In genomic region chr16:14530046-14530445, GRCh38 we compare ENCODE assay signal across 28 cellular contexts.
"Had no signal": no experiment of that assay in that cellular context is flagged by ENCODE, and none has a peak within 500 bp of the region (broad histone marks: within the 10 kb centered on the region; RNA-seq: fewer than 3 reads in every experiment).

No MANE protein-coding gene starts in this region.

- ATAC-seq: activated CD4-positive, alpha-beta T cell treated with anti-CD3 and anti-CD28 coated beads for 36 hours; activated CD8-positive, alpha-beta memory T cell treated with anti-CD3 and anti-CD28 coated beads, Interleukin-2, amount 10 ng/mL, durations not matched to agents 7 days and 5 days; activated CD8-positive, alpha-beta T cell treated with anti-CD3 and anti-CD28 coated beads, Interleukin-2, amount 10 ng/mL, durations not matched to agents 7 days and 5 days; activated naive CD8-positive, alpha-beta T cell treated with anti-CD3 and anti-CD28 coated beads, Interleukin-2, amount 50 U/mL, for 24 hours; body of pancreas had no signal

- H3K4me1 Mint-ChIP-seq: activated CD4-positive, alpha-beta T cell treated with anti-CD3 and anti-CD28 coated beads for 36 hours; activated CD8-positive, alpha-beta memory T cell treated with anti-CD3 and anti-CD28 coated beads, Interleukin-2, amount 10 ng/mL, durations not matched to agents 7 days and 5 days had no signal

- H3K27ac Mint-ChIP-seq: activated CD4-positive, alpha-beta memory T cell treated with anti-CD3 and anti-CD28 coated beads for 36 hours; activated CD4-positive, alpha-beta T cell treated with anti-CD3 and anti-CD28 coated beads for 36 hours; activated CD4-positive, alpha-beta T cell treated with anti-CD3 and anti-CD28 coated beads, Interleukin-2, amount 10 ng/mL, durations not matched to agents 24 days and 14 days; activated CD8-positive, alpha-beta memory T cell treated with anti-CD3 and anti-CD28 coated beads, Interleukin-2, amount 10 ng/mL, durations not matched to agents 7 days and 5 days; activated CD8-positive, alpha-beta T cell treated with anti-CD3 and anti-CD28 coated beads, Interleukin-2, amount 10 ng/mL, durations not matched to agents 7 days and 5 days; activated naive CD4-positive, alpha-beta T cell treated with anti-CD3 and anti-CD28 coated beads for 36 hours; activated naive CD4-positive, alpha-beta T cell treated with anti-CD3 and anti-CD28 coated beads, Interleukin-2, amount 50 U/mL, for 24 hours; activated naive CD8-positive, alpha-beta T cell treated with anti-CD3 and anti-CD28 coated beads for 36 hours; activated naive CD8-positive, alpha-beta T cell treated with anti-CD3 and anti-CD28 coated beads, Interleukin-2, amount 50 U/mL, for 24 hours; activated T-helper 1 cell treated with anti-CD3 and anti-CD28 coated beads, Interleukin-12 subunit alpha, Interleukin-12 subunit beta, Interleukin-2, Interleukin-4 antibody, amounts not matched to agents 30 ng/mL and 10 ng/mL and 1 ng/mL, durations not matched to agents 14 hours and 24 hours and 36 hours; activated T-helper 2 cell treated with anti-CD3 and anti-CD28 coated beads, Interferon-gamma antibody, Interleukin-2, Interleukin-4, amounts not matched to agents 10 μg/mL and 5 μg/mL and 100 μg/mL, durations not matched to agents 14 hours and 24 hours and 36 hours had no signal

- H3K27me3 ChIP-seq: adrenal gland, body of pancreas, colonic mucosa, esophagus squamous epithelium had no signal

- H3K4me3 Mint-ChIP-seq: activated CD4-positive, alpha-beta memory T cell treated with anti-CD3 and anti-CD28 coated beads for 36 hours; activated CD4-positive, alpha-beta T cell treated with anti-CD3 and anti-CD28 coated beads for 36 hours; activated CD4-positive, alpha-beta T cell treated with anti-CD3 and anti-CD28 coated beads, Interleukin-2, amount 10 ng/mL, durations not matched to agents 24 days and 14 days; activated CD8-positive, alpha-beta memory T cell treated with anti-CD3 and anti-CD28 coated beads, Interleukin-2, amount 10 ng/mL, durations not matched to agents 7 days and 5 days; activated CD8-positive, alpha-beta T cell treated with anti-CD3 and anti-CD28 coated beads, Interleukin-2, amount 10 ng/mL, durations not matched to agents 7 days and 5 days; activated naive CD4-positive, alpha-beta T cell treated with anti-CD3 and anti-CD28 coated beads for 36 hours; activated naive CD4-positive, alpha-beta T cell treated with anti-CD3 and anti-CD28 coated beads, Interleukin-2, amount 50 U/mL, for 24 hours; activated naive CD8-positive, alpha-beta T cell treated with anti-CD3 and anti-CD28 coated beads for 36 hours; activated naive CD8-positive, alpha-beta T cell treated with anti-CD3 and anti-CD28 coated beads, Interleukin-2, amount 50 U/mL, for 24 hours; activated T-helper 1 cell treated with anti-CD3 and anti-CD28 coated beads, Interleukin-12 subunit alpha, Interleukin-12 subunit beta, Interleukin-2, Interleukin-4 antibody, amounts not matched to agents 30 ng/mL and 10 ng/mL and 1 ng/mL, durations not matched to agents 14 hours and 24 hours and 36 hours had no signal

- H3K9me3 Mint-ChIP-seq: activated CD4-positive, alpha-beta T cell treated with anti-CD3 and anti-CD28 coated beads, Interleukin-2, amount 10 ng/mL, durations not matched to agents 24 days and 14 days; activated naive CD4-positive, alpha-beta T cell treated with anti-CD3 and anti-CD28 coated beads for 36 hours; activated naive CD4-positive, alpha-beta T cell treated with anti-CD3 and anti-CD28 coated beads, Interleukin-2, amount 50 U/mL, for 24 hours; activated T-helper 1 cell treated with anti-CD3 and anti-CD28 coated beads, Interleukin-12 subunit alpha, Interleukin-12 subunit beta, Interleukin-2, Interleukin-4 antibody, amounts not matched to agents 30 ng/mL and 10 ng/mL and 1 ng/mL, durations not matched to agents 14 hours and 24 hours and 36 hours had no signal

- H3K4me3 ChIP-seq: adrenal gland, body of pancreas, colonic mucosa, esophagus squamous epithelium had no signal

- H3K27me3 Mint-ChIP-seq: activated CD4-positive, alpha-beta memory T cell treated with anti-CD3 and anti-CD28 coated beads for 36 hours; activated CD4-positive, alpha-beta T cell treated with anti-CD3 and anti-CD28 coated beads for 36 hours; activated CD4-positive, alpha-beta T cell treated with anti-CD3 and anti-CD28 coated beads, Interleukin-2, amount 10 ng/mL, durations not matched to agents 24 days and 14 days; activated CD8-positive, alpha-beta memory T cell treated with anti-CD3 and anti-CD28 coated beads, Interleukin-2, amount 10 ng/mL, durations not matched to agents 7 days and 5 days; activated naive CD4-positive, alpha-beta T cell treated with anti-CD3 and anti-CD28 coated beads, Interleukin-2, amount 50 U/mL, for 24 hours; activated naive CD8-positive, alpha-beta T cell treated with anti-CD3 and anti-CD28 coated beads for 36 hours; activated naive CD8-positive, alpha-beta T cell treated with anti-CD3 and anti-CD28 coated beads, Interleukin-2, amount 50 U/mL, for 24 hours had no signal

- H3K27ac ChIP-seq: body of pancreas, colonic mucosa, epithelial cell of prostate, esophagus squamous epithelium had no signal

- H3K4me1 ChIP-seq: colonic mucosa had no signal

- H3K9me3 ChIP-seq: adrenal gland, body of pancreas, colonic mucosa, esophagus squamous epithelium had no signal

- DNase-seq: activated CD4-positive, alpha-beta memory T cell treated with anti-CD3 and anti-CD28 coated beads for 36 hours; activated CD4-positive, alpha-beta T cell treated with anti-CD3 and anti-CD28 coated beads for 36 hours; activated CD4-positive, alpha-beta T cell treated with anti-CD3 and anti-CD28 coated beads, Interleukin-2, amount 10 ng/mL, durations not matched to agents 24 days and 14 days; activated CD4-positive, CD25-positive, alpha-beta regulatory T cell; activated CD4-positive, CD25-positive, alpha-beta regulatory T cell treated with anti-CD3 and anti-CD28 coated beads, Interleukin-2, amount 50 U/mL, for 72 hours; activated CD8-positive, alpha-beta memory T cell treated with anti-CD3 and anti-CD28 coated beads, Interleukin-2, amount 10 ng/mL, durations not matched to agents 7 days and 5 days; activated CD8-positive, alpha-beta memory T cell treated with anti-CD3 and anti-CD28 coated beads, Interleukin-2, amount 50 U/mL, for 4 hours; activated CD8-positive, alpha-beta T cell treated with anti-CD3 and anti-CD28 coated beads, Interleukin-2, amount 10 ng/mL, durations not matched to agents 7 days and 5 days; activated effector memory CD4-positive, alpha-beta T cell treated with anti-CD3 and anti-CD28 coated beads, Interleukin-2, amount 50 U/mL, for 16 hours; activated naive CD4-positive, alpha-beta T cell treated with anti-CD3 and anti-CD28 coated beads for 36 hours; activated naive CD8-positive, alpha-beta T cell treated with anti-CD3 and anti-CD28 coated beads for 36 hours; activated naive CD8-positive, alpha-beta T cell treated with anti-CD3 and anti-CD28 coated beads, Interleukin-2, amount 50 U/mL, for 24 hours; activated T-cell treated with anti-CD3 and anti-CD28 coated beads, Interleukin-2, amount 50 U/mL, for 1 hour; activated T-cell treated with anti-CD3 and anti-CD28 coated beads, Interleukin-2, amount 50 U/mL, for 48 hours; adrenal gland; amygdala; aorta; body of pancreas; caudate nucleus; colonic mucosa; effector CD8-positive, alpha-beta T cell; esophagus squamous epithelium; head of caudate nucleus; T-helper 2 cell had no signal
